Comparison of ENCODE assay signal across 8 cellular contexts in genomic region chr12:56688129-56688845, GRCh38. TPM values are rescaled to one million over a fixed set of nuclear protein-coding genes. Genes with fewer than 3 reads are reported as not detected.
DNase-seq lines count a peak whose midpoint lies in the region; ATAC-seq and TF ChIP-seq lines count a peak whose summit lies in the region.

TSS of gene PTGES3 (minus strand) at chr12:56688284. CDS start at chr12:56687999, 285 bp downstream.

- no peak for TF ChIP-seq CTCF in GM12875 (IDR thresholded peaks at IDR 0.05; ENCODE audit: borderline replicate concordance, insufficient read depth, low read depth, low read length)
- no peak for TF ChIP-seq CTCF in type B pancreatic cell (conservative IDR thresholded peaks at IDR 0.05)

- no peaks in the 10 kb centered on the region for H3K36me3 ChIP-seq in adipocyte (ENCODE audit: control insufficient read depth, insufficient read depth, low read length, severe bottlenecking)

- H3K27me3 ChIP-seq in adipocyte (replicated peaks; ENCODE audit: control insufficient read depth, insufficient read depth, low read length), result no peaks in the 10 kb centered on the region

- peaks cover 3% of the 10 kb centered on the region for H3K9me3 Mint-ChIP-seq in type B pancreatic cell

- H3K36me3 Mint-ChIP-seq in type B pancreatic cell, result peaks cover 21% of the 10 kb centered on the region

- peak; percentile 76 for ATAC-seq in HG02798 (IDR thresholded peaks at IDR 0.05; ENCODE audit: poor library complexity, unreplicated experiment)

- peak; percentile 98 for DNase-seq in NCI-H1436 (lab: John Stamatoyannopoulos, UW)
- peak; percentile 95 for DNase-seq in T follicular helper cell (ENCODE audit: low read depth)
- DNase-seq in adipocyte (ENCODE audit: low read depth), result peak; percentile 99
- peak; percentile 97 for DNase-seq in cardiac septum (ENCODE audit: low spot score)
- peak; percentile 95 for DNase-seq in pons (ENCODE audit: low spot score)
- peak; percentile 99 for DNase-seq in type B pancreatic cell (ENCODE audit: extremely low spot score, unreplicated experiment)

- no peaks in the 10 kb centered on the region for H3K9me3 ChIP-seq in adipocyte (ENCODE audit: control insufficient read depth, low read length)

- H3K27me3 Mint-ChIP-seq in type B pancreatic cell, result no peaks in the 10 kb centered on the region

- intact Hi-C loops in cardiac septum (cut with DNase I), result loop anchor here (1.0 to 2.0 kb wide), 2 partner anchors 37 to 51 kb away; partner anchors contain the start of gene NACA

- H3K9ac ChIP-seq in adipocyte (ENCODE audit: low read length), result peak within 1 kb of the TSS; percentile 100

- H3K4me1 ChIP-seq in adipocyte (ENCODE audit: control insufficient read depth, insufficient read depth, low read length), result peaks cover 23% of the 10 kb centered on the region

- H3K4me3 ChIP-seq in GM12875 (ENCODE audit: low read depth, low read length), result peak within 1 kb of the TSS; percentile 74
- H3K4me3 ChIP-seq in adipocyte (ENCODE audit: low read length), result peak within 1 kb of the TSS; percentile 98

- H3K4me1 Mint-ChIP-seq in type B pancreatic cell (ENCODE audit: unreplicated experiment), result peaks cover 21% of the 10 kb centered on the region

- H3K27ac Mint-ChIP-seq in type B pancreatic cell, result peak within 1 kb of the TSS; percentile 99

- peak within 1 kb of the TSS; percentile 99 for H3K4me3 Mint-ChIP-seq in type B pancreatic cell

RNA-seq across cellular contexts. Expression of gene PTGES3, which starts in this region (rescaled TPM):
- total RNA-seq in cardiac septum, result 121 TPM
- 219 and 222 TPM in 2 replicates for total RNA-seq in type B pancreatic cell (ENCODE audit: low replicate concordance)

Comparison
In these comparisons a context has a peak if more than half of its experiments do, and no peak if none do; other contexts are left out.
1. Peak in every context shown above with its lines: DNase-seq, ATAC-seq and H3K4me3 ChIP-seq.